24 cellular contexts compared by ENCODE assay signal in genomic region chr4:53354012-53354722, GRCh38. TPM values are rescaled to one million over a fixed set of nuclear protein-coding genes. Genes with fewer than 3 reads are reported as not detected.
DNase-seq lines count a peak whose midpoint lies in the region; ATAC-seq, FAIRE-seq and TF ChIP-seq lines count a peak whose summit lies in the region.
"Had no signal": no experiment of that assay in that cellular context is flagged by ENCODE, and none has a peak within 500 bp of the region (broad histone marks: within the 10 kb centered on the region; RNA-seq: fewer than 3 reads in every experiment).

No MANE protein-coding gene starts in this region.

- H3K36me3 ChIP-seq in right atrium auricular region (peaks cover 6% of the 10 kb centered on the region), K562 (ENCODE audit: control insufficient read depth, insufficient read depth, low read length) (peaks cover 46% of the 10 kb centered on the region), neuronal stem cell (replicated peaks in 1 of 2; ENCODE audit: control insufficient read depth in 2 of 2, insufficient read depth in 2 of 2, low read length in 2 of 2) (no peaks in the 10 kb centered on the region)

- DNase-seq in right cardiac atrium: peak in 2 of 3 donors; percentile 46 to 55
- no peak for DNase-seq in right atrium auricular region (ENCODE audit: low spot score)
- DNase-seq in K562 (ENCODE audit: extremely low read depth in 1 of 4, low spot score in 3 of 4): no peak
- DNase-seq in activated T-cell treated with anti-CD3 and anti-CD28 coated beads, Interleukin-2, amount 50 U/mL, for 72 hours: no peak
- no peak for DNase-seq in neuronal stem cell (ENCODE audit: low spot score)
- DNase-seq: 8988T; ACHN; AML-193; BE2C; CD4-positive, alpha-beta T cell; CD8-positive, alpha-beta memory T cell; DMS 273 treated with DMSO at 0.1 percent for 48 hours; DMS79; EL; GDM1; H9 had no signal

- no peak for TF ChIP-seq EP300 in K562 (IDR thresholded peaks at IDR 0.05; ENCODE audit: low read length)

- H3K4me3 ChIP-seq in right cardiac atrium (ENCODE audit: low read length) (no peak overlapping the region), right atrium auricular region (no peak overlapping the region), K562 (no peak overlapping the region), neuronal stem cell (ENCODE audit: low read length in 2 of 2) (no peak overlapping the region)
- H3K4me3 ChIP-seq: A549; BLaER1 treated with 17β-estradiol and CSF1 and Interleukin-3, amounts not matched to agents 10 nM and 100 nM; GM12878; GM23338 had no signal

- H3K27me3 Mint-ChIP-seq in activated T-cell treated with anti-CD3 and anti-CD28 coated beads, Interleukin-2, amount 50 U/mL, for 72 hours (ENCODE audit: low read depth): no peaks in the 10 kb centered on the region
- H3K27me3 Mint-ChIP-seq: CD4-positive, alpha-beta T cell; CD8-positive, alpha-beta memory T cell had no signal

- BruUV-seq in K562 (replicated peaks; lab: Mats Ljungman, UMichigan): no TSS peak

- TF ChIP-seq CTCF in right atrium auricular region (IDR thresholded peaks at IDR 0.05) (no peak), K562 (IDR thresholded peaks at IDR 0.05 in 2 of 3, conservative IDR thresholded peaks at IDR 0.05 in 1 of 3; ENCODE audit: insufficient read depth in 2 of 3, low read depth in 1 of 3, low read length in 3 of 3) (no peak)

- H3K27ac Mint-ChIP-seq in activated T-cell treated with anti-CD3 and anti-CD28 coated beads, Interleukin-2, amount 50 U/mL, for 72 hours: no peak overlapping the region
- H3K27ac Mint-ChIP-seq: CD14-positive monocyte; CD4-positive, alpha-beta T cell; GM23338; H9 had no signal

- H3K4ac ChIP-seq in neuronal stem cell (ENCODE audit: low read length): no peak overlapping the region

- H2AFZ ChIP-seq in K562 (ENCODE audit: low read depth, low read length): no peak overlapping the region
- no peak overlapping the region for H2AFZ ChIP-seq in neuronal stem cell (ENCODE audit: low read length)
- H2AFZ ChIP-seq: GM23338 had no signal

- no peak overlapping the region for H3K18ac ChIP-seq in neuronal stem cell (ENCODE audit: low read length)

- no peak overlapping the region for H2BK15ac ChIP-seq in neuronal stem cell (ENCODE audit: low read length)

- no peak for ATAC-seq in right cardiac atrium
- no peak for ATAC-seq in K562
- peak; percentile 28 for ATAC-seq in esophagus mucosa
- ATAC-seq in activated T-cell treated with anti-CD3 and anti-CD28 coated beads, Interleukin-2, amount 50 U/mL, for 72 hours (replicated peaks in 1 of 2): no peak
- ATAC-seq: A549, GM12878, GM23338, HCT116 had no signal

- peaks cover 19% of the 10 kb centered on the region for H3K4me1 Mint-ChIP-seq in activated T-cell treated with anti-CD3 and anti-CD28 coated beads, Interleukin-2, amount 50 U/mL, for 72 hours (ENCODE audit: low read depth)
- H3K4me1 Mint-ChIP-seq: GM23338, H9 had no signal

- H3K27me3 ChIP-seq in right cardiac atrium (ENCODE audit: control insufficient read depth, insufficient read depth): no peaks in the 10 kb centered on the region
- no peaks in the 10 kb centered on the region for H3K27me3 ChIP-seq in right atrium auricular region
- no peaks in the 10 kb centered on the region for H3K27me3 ChIP-seq in K562 (ENCODE audit: control insufficient read depth in 2 of 2, insufficient read depth in 2 of 2, low read length in 2 of 2)
- no peaks in the 10 kb centered on the region for H3K27me3 ChIP-seq in neuronal stem cell (ENCODE audit: control insufficient read depth in 3 of 3, insufficient read depth in 3 of 3, low read depth in 1 of 3, low read length in 3 of 3)
- H3K27me3 ChIP-seq: BE2C; BLaER1 treated with 17β-estradiol and CSF1 and Interleukin-3, amounts not matched to agents 10 nM and 100 nM had no signal

- H3K79me1 ChIP-seq in neuronal stem cell (ENCODE audit: low read depth, low read length): no peaks in the 10 kb centered on the region

- peaks cover 0 to 1% of the 10 kb centered on the region in 2 donors for H3K9me3 Mint-ChIP-seq in activated T-cell treated with anti-CD3 and anti-CD28 coated beads, Interleukin-2, amount 50 U/mL, for 72 hours
- H3K9me3 Mint-ChIP-seq: CD4-positive, alpha-beta T cell; CD8-positive, alpha-beta memory T cell had no signal

- H3K4me2 ChIP-seq in K562 (ENCODE audit: insufficient read depth, low read length): no peak overlapping the region
- H3K4me2 ChIP-seq in neuronal stem cell (ENCODE audit: insufficient read depth, low read length, poor library complexity, severe bottlenecking): no peak overlapping the region
- H3K4me2 ChIP-seq: A549; BLaER1 treated with 17β-estradiol and CSF1 and Interleukin-3, amounts not matched to agents 10 nM and 100 nM; GM23338 had no signal

- H3K36me3 Mint-ChIP-seq in activated T-cell treated with anti-CD3 and anti-CD28 coated beads, Interleukin-2, amount 50 U/mL, for 72 hours (ENCODE audit: insufficient read depth in 2 of 2): peaks cover 8 to 26% of the 10 kb centered on the region in 2 donors

- no peak overlapping the region for H2BK120ac ChIP-seq in neuronal stem cell (ENCODE audit: low read depth, low read length)

- H3K27ac ChIP-seq in right cardiac atrium (ENCODE audit: low read length) (no peak overlapping the region), right atrium auricular region (no peak overlapping the region), K562 (ENCODE audit: extremely low read depth, low read depth, low read length) (no peak overlapping the region), neuronal stem cell (replicated peaks; ENCODE audit: low read length) (no peak overlapping the region)
- H3K27ac ChIP-seq: A549; BLaER1 treated with 17β-estradiol and CSF1 and Interleukin-3, amounts not matched to agents 10 nM and 100 nM had no signal

- in situ Hi-C loops in K562 (cut with MboI): no loop called here

- WGBS in right cardiac atrium: 97% methylated on average over 32 of the region's 32 CpGs
- 98% methylated on average over 11 of the region's 32 CpGs for WGBS in K562 (ENCODE audit: insufficient coverage, low coverage, missing lambda C conversion rate)
- no CpG with 5 or more reads among the region's 32 CpGs for WGBS in neuronal stem cell (ENCODE audit: extremely low coverage in 2 of 2, insufficient read length in 2 of 2, insufficient replicate concordance in 1 of 2), 2 donors

- no peak for TF ChIP-seq POLR2A in K562 (conservative IDR thresholded peaks at IDR 0.05)

- H3K9me1 ChIP-seq in K562 (ENCODE audit: control insufficient read depth, insufficient read depth, low read length): no peaks in the 10 kb centered on the region

- H3K9me3 ChIP-seq in right cardiac atrium (ENCODE audit: control insufficient read depth, low read length) (no peaks in the 10 kb centered on the region), right atrium auricular region (no peaks in the 10 kb centered on the region), K562 (replicated peaks; ENCODE audit: control insufficient read depth, insufficient read depth, low read depth, low read length) (peaks cover 11% of the 10 kb centered on the region), neuronal stem cell (replicated peaks in 1 of 2; ENCODE audit: control insufficient read depth in 2 of 2, insufficient read depth in 1 of 2, low read depth in 1 of 2, low read length in 2 of 2) (peaks cover 2 to 7% of the 10 kb centered on the region in 2 donors)
- H3K9me3 ChIP-seq: A549, BE2C had no signal

- H4K20me1 ChIP-seq in K562 (replicated peaks; ENCODE audit: control insufficient read depth, insufficient read depth, low read length): no peaks in the 10 kb centered on the region

- H3K9ac ChIP-seq in K562 (ENCODE audit: insufficient read depth in 1 of 2, low read depth in 2 of 2, low read length in 2 of 2) (no peak overlapping the region), neuronal stem cell (ENCODE audit: low read depth, low read length, poor library complexity) (no peak overlapping the region)
- H3K9ac ChIP-seq: BLaER1 treated with 17β-estradiol and CSF1 and Interleukin-3, amounts not matched to agents 10 nM and 100 nM had no signal

- no peak overlapping the region for H4K91ac ChIP-seq in neuronal stem cell (ENCODE audit: low read depth, low read length, poor library complexity)

- no peak for FAIRE-seq in K562 (lab: Jason Lieb, UNC)
- FAIRE-seq: A549, D721Med had no signal

- no peak for TF ChIP-seq RAD21 in K562 (CRISPR knock-in tag; conservative IDR thresholded peaks at IDR 0.05 in 1 of 2, IDR thresholded peaks at IDR 0.05 in 1 of 2)

- H4K8ac ChIP-seq in neuronal stem cell (ENCODE audit: low read depth, low read length): no peak overlapping the region

- no peaks in the 10 kb centered on the region for H3K4me1 ChIP-seq in right cardiac atrium (ENCODE audit: control insufficient read depth, insufficient read depth, low read length)
- no peaks in the 10 kb centered on the region for H3K4me1 ChIP-seq in right atrium auricular region
- no peaks in the 10 kb centered on the region; a peak in 1 of 5 replicates for H3K4me1 ChIP-seq in K562 (replicated peaks in 1 of 2; ENCODE audit: control insufficient read depth in 2 of 2, insufficient read depth in 2 of 2, low read length in 2 of 2)
- H3K4me1 ChIP-seq in neuronal stem cell (ENCODE audit: control insufficient read depth in 2 of 2, insufficient read depth in 1 of 2, low read depth in 1 of 2, low read length in 2 of 2): no peaks in the 10 kb centered on the region
- H3K4me1 ChIP-seq: A549, BE2C had no signal

- H2BK12ac ChIP-seq in neuronal stem cell (ENCODE audit: low read length): no peak overlapping the region

- H3K23ac ChIP-seq in neuronal stem cell (ENCODE audit: low read depth, low read length, poor library complexity): no peak overlapping the region

- CTCF ChIA-PET in K562 (lab: Yijun Ruan, JAX; ENCODE audit: low intra/inter-chr PET ratio): no interaction called here

- no peak overlapping the region for H3K14ac ChIP-seq in neuronal stem cell (ENCODE audit: low read length)

- H2BK5ac ChIP-seq in neuronal stem cell (ENCODE audit: low read length): no peak overlapping the region

- intact Hi-C loops in right cardiac atrium (cut with DNase I) (no loop called here), K562 (cut with micrococcal nuclease) (no loop called here)

- no peak overlapping the region for H2AK5ac ChIP-seq in neuronal stem cell (ENCODE audit: low read depth, low read length)

- peaks cover 34% of the 10 kb centered on the region for H3K79me2 ChIP-seq in K562 (ENCODE audit: control insufficient read depth, insufficient read depth, low read length)

- no peak overlapping the region for H3K4me3 Mint-ChIP-seq in activated T-cell treated with anti-CD3 and anti-CD28 coated beads, Interleukin-2, amount 50 U/mL, for 72 hours
- H3K4me3 Mint-ChIP-seq: CD14-positive monocyte; CD4-positive, alpha-beta T cell; CD8-positive, alpha-beta memory T cell; GM23338; H9 had no signal

- POLR2A ChIA-PET in K562 (lab: Yijun Ruan, JAX): interaction anchor here (0.6 to 1.4 kb wide), 2 partner anchors 11 to 16 kb away, joined by 3 to 8 read pairs; partner anchors contain the start of gene SCFD2

RNA-seq across cellular contexts. Expression of gene SCFD2, which starts 11.7 kb away (rescaled TPM):
- total RNA-seq in right cardiac atrium: 10 to 100 TPM in 3 of 4 donors, 1 to 10 TPM in 1; 7.9 to 11.1 (median 10.2) TPM
- 4.5 TPM for polyA plus RNA-seq in right cardiac atrium
- total RNA-seq in right atrium auricular region: 1 to 10 TPM; 8.1 to 9.4 TPM
- 83.4 and 106 TPM in 2 replicates for total RNA-seq in K562 (2011; cell fraction: chromatin; rRNA removed; ENCODE audit: low replicate concordance)
- total RNA-seq in K562 (2011; cell fraction: nucleolus; rRNA removed): 65.0 and 69.3 TPM in 2 replicates
- 53.5 and 63.7 TPM in 2 replicates for total RNA-seq in K562 (2011; cell fraction: nucleoplasm; rRNA removed)
- 30.3 and 32.6 TPM in 2 replicates for total RNA-seq in K562 (2014; rRNA removed)
- total RNA-seq in K562 (2014; rRNA removed; fragmentation: Illumina TruSeq; extraction: Trizol): 20.7 and 22.8 TPM in 2 replicates
- total RNA-seq in K562 (2015; rRNA removed; fragmentation: Illumina TruSeq; extraction: Trizol): 26.2 and 29.2 TPM in 2 replicates
- 29.7 and 30.3 TPM in 2 replicates for total RNA-seq in K562 (2021)
- 18.1 and 24.4 TPM in 2 replicates for polyA plus RNA-seq in K562 (2011; rRNA removed)
- 18.7 and 32.1 TPM in 2 replicates for polyA plus RNA-seq in K562 (2011; cell fraction: cytosol; rRNA removed)
- 23.8 and 25.6 TPM in 2 replicates for polyA plus RNA-seq in K562 (2011; cell fraction: nucleus; rRNA removed)
- 12.4 and 21.9 TPM in 2 replicates for polyA plus RNA-seq in K562 (2012)
- 17.2 and 20.7 TPM in 2 replicates for polyA plus RNA-seq in K562 (2014; fragmentation: Illumina TruSeq; extraction: Trizol)
- 1 to 10 TPM; 5.7 to 7.4 TPM for polyA plus RNA-seq in K562 (2014; fragmentation: Nextera tagmentation; extraction: Ambion mirVana)
- 19.9 and 23.9 TPM in 2 replicates for polyA plus RNA-seq in K562 (2014; rRNA removed)
- 58.2 and 59.2 TPM in 2 replicates for polyA minus RNA-seq in K562 (2011; rRNA and poly(A)+ RNA removed)
- polyA minus RNA-seq in K562 (2011; cell fraction: cytosol; rRNA and poly(A)+ RNA removed): 14.2 and 21.4 TPM in 2 replicates
- 79.8 and 98.5 TPM in 2 replicates for polyA minus RNA-seq in K562 (2011; cell fraction: nucleus; rRNA and poly(A)+ RNA removed)
- 16.5 TPM for total RNA-seq in esophagus mucosa
- 10 to 100 TPM; 15.5 to 17.6 TPM for total RNA-seq in activated T-cell treated with anti-CD3 and anti-CD28 coated beads, Interleukin-2, amount 50 U/mL, for 72 hours
- 3.2 TPM for polyA plus RNA-seq in neuronal stem cell (2013, experiment 1 of 2)
- 3.0 TPM for polyA plus RNA-seq in neuronal stem cell (2013, experiment 2 of 2)

RNA-seq across cellular contexts. Expression of gene FIP1L1, which starts 23.3 kb away (rescaled TPM):
- 10 to 100 TPM; 27.9 to 33.6 (median 31.5) TPM for total RNA-seq in right cardiac atrium
- polyA plus RNA-seq in right cardiac atrium: 24.8 TPM
- total RNA-seq in right atrium auricular region: 10 to 100 TPM; 32.7 to 32.8 TPM
- total RNA-seq in K562 (2011; cell fraction: chromatin; rRNA removed; ENCODE audit: low replicate concordance): 47.3 and 112 TPM in 2 replicates
- total RNA-seq in K562 (2011; cell fraction: nucleolus; rRNA removed): 26.2 and 27.8 TPM in 2 replicates
- 57.4 and 93.0 TPM in 2 replicates for total RNA-seq in K562 (2011; cell fraction: nucleoplasm; rRNA removed)
- 72.0 and 78.8 TPM in 2 replicates for total RNA-seq in K562 (2014; rRNA removed)
- total RNA-seq in K562 (2014; rRNA removed; fragmentation: Illumina TruSeq; extraction: Trizol): 132 and 156 TPM in 2 replicates
- total RNA-seq in K562 (2015; rRNA removed; fragmentation: Illumina TruSeq; extraction: Trizol): 130 and 133 TPM in 2 replicates
- 72.3 and 74.8 TPM in 2 replicates for total RNA-seq in K562 (2021)
- 26.9 and 34.6 TPM in 2 replicates for polyA plus RNA-seq in K562 (2011; rRNA removed)
- polyA plus RNA-seq in K562 (2011; cell fraction: cytosol; rRNA removed): 22.9 and 30.1 TPM in 2 replicates
- 44.2 and 44.3 TPM in 2 replicates for polyA plus RNA-seq in K562 (2011; cell fraction: nucleus; rRNA removed)
- polyA plus RNA-seq in K562 (2012): 56.6 and 70.9 TPM in 2 replicates
- polyA plus RNA-seq in K562 (2014; fragmentation: Illumina TruSeq; extraction: Trizol): 122 and 137 TPM in 2 replicates
- polyA plus RNA-seq in K562 (2014; fragmentation: Nextera tagmentation; extraction: Ambion mirVana): 10 to 100 TPM; 35.3 TPM
- 59.3 and 67.0 TPM in 2 replicates for polyA plus RNA-seq in K562 (2014; rRNA removed)
- polyA minus RNA-seq in K562 (2011; rRNA and poly(A)+ RNA removed): 69.6 and 76.5 TPM in 2 replicates
- 24.6 and 24.7 TPM in 2 replicates for polyA minus RNA-seq in K562 (2011; cell fraction: cytosol; rRNA and poly(A)+ RNA removed)
- 61.9 and 94.4 TPM in 2 replicates for polyA minus RNA-seq in K562 (2011; cell fraction: nucleus; rRNA and poly(A)+ RNA removed)
- total RNA-seq in esophagus mucosa: 27.1 TPM
- 100 to 1,000 TPM; 116 to 139 TPM for total RNA-seq in activated T-cell treated with anti-CD3 and anti-CD28 coated beads, Interleukin-2, amount 50 U/mL, for 72 hours
- 93.4 TPM for polyA plus RNA-seq in neuronal stem cell (2013, experiment 1 of 2)
- 94.5 TPM for polyA plus RNA-seq in neuronal stem cell (2013, experiment 2 of 2)

Comparison
In these comparisons a context has a peak if more than half of its experiments do, and no peak if none do; other contexts are left out.
1. DNase-seq: peak in right cardiac atrium (2 of 3); none in right atrium auricular region (single experiment), K562 (0 of 4), activated T-cell treated with anti-CD3 and anti-CD28 coated beads, Interleukin-2, amount 50 U/mL, for 72 hours (0 of 2) and neuronal stem cell (single experiment).